19 cellular contexts compared by ENCODE assay signal in genomic region chr3:102102394-102102793, GRCh38.
DNase-seq lines count a peak whose midpoint lies in the region; TF ChIP-seq lines count a peak whose summit lies in the region.
"Had no signal": no experiment of that assay in that cellular context is flagged by ENCODE, and none has a peak within 500 bp of the region (broad histone marks: within the 10 kb centered on the region; RNA-seq: fewer than 3 reads in every experiment).

No MANE protein-coding gene starts in this region.

- TF ChIP-seq CTCF in colonic mucosa (IDR thresholded peaks at IDR 0.05), result no peak

- in situ Hi-C loops in Caki2 (cut with HindIII; ENCODE audit: low pct_unique_long_range_greater_than_20kb, low sequenced_read_pairs), result no loop called here

- no peaks in the 10 kb centered on the region for H3K27me3 ChIP-seq in adipocyte (replicated peaks; ENCODE audit: control insufficient read depth, insufficient read depth, low read length)
- H3K27me3 ChIP-seq in colonic mucosa, result no peaks in the 10 kb centered on the region

- H3K4me1 ChIP-seq in adipocyte (ENCODE audit: control insufficient read depth, insufficient read depth, low read length), result peaks cover 14% of the 10 kb centered on the region
- no peaks in the 10 kb centered on the region for H3K4me1 ChIP-seq in colonic mucosa
- H3K4me1 ChIP-seq: HAP-1 had no signal

- peaks cover 4% of the 10 kb centered on the region for H3K9me3 ChIP-seq in adipocyte (ENCODE audit: control insufficient read depth, low read length)
- no peaks in the 10 kb centered on the region for H3K9me3 ChIP-seq in colonic mucosa
- H3K9me3 ChIP-seq: HAP-1 had no signal

- H3K36me3 ChIP-seq in adipocyte (ENCODE audit: control insufficient read depth, insufficient read depth, low read length, severe bottlenecking) (no peaks in the 10 kb centered on the region), colonic mucosa (no peaks in the 10 kb centered on the region)
- H3K36me3 ChIP-seq: HAP-1 had no signal

- H3K4me3 ChIP-seq in adipocyte (ENCODE audit: low read length), result no peak overlapping the region
- H3K4me3 ChIP-seq in colonic mucosa, result no peak overlapping the region
- H3K4me3 ChIP-seq: HAP-1 had no signal

- intact Hi-C loops in colonic mucosa (cut with DNase I), result no loop called here

- H3K9ac ChIP-seq in adipocyte (ENCODE audit: low read length) (peak overlapping the region; percentile 44), colonic mucosa (ENCODE audit: low read depth in 2 of 2, low read length in 2 of 2) (no peak overlapping the region)
- H3K9ac ChIP-seq: SK-N-SH had no signal

- DNase-seq in Caki2 (ENCODE audit: low read depth) (peak; percentile 52), adipocyte (ENCODE audit: low read depth) (no peak), kidney glomerular epithelial cell (lab: John Stamatoyannopoulos, UW) (peak; percentile 59), renal cortical epithelial cell (ENCODE audit: low read depth) (peak; percentile 83), middle frontal gyrus (ENCODE audit: extremely low spot score, low spot score) (no peak), colonic mucosa (no peak), SKM-1 treated with dmso at 0.1 percent for 144 hours (lab: John Stamatoyannopoulos, UW; ENCODE audit: unreplicated experiment) (no peak)
- DNase-seq: GF-D8, KBM-7, NCI-H1105 treated with DMSO at 0.1 percent for 48 hours, NCI-H1694 treated with DMSO at 0.1 percent for 48 hours, NCI-H2107, NCI-H510A, NCI-H82, OCI-M1, RPMI8226, SHP77 treated with DMSO at 0.1 percent for 48 hours, SK-N-SH had no signal

- H3K27ac ChIP-seq in colonic mucosa, result no peak overlapping the region

Comparison
In these comparisons a context has a peak if more than half of its experiments do, and no peak if none do; other contexts are left out.
1. DNase-seq: peak in Caki2 (single experiment), kidney glomerular epithelial cell (single experiment) and renal cortical epithelial cell (single experiment); none in adipocyte (single experiment), middle frontal gyrus (single experiment), colonic mucosa (single experiment) and SKM-1 treated with dmso at 0.1 percent for 144 hours (single experiment).